13 cellular contexts compared by ENCODE assay signal in genomic region chr9:69885474-69885929, GRCh38.
DNase-seq lines count a peak whose midpoint lies in the region; ATAC-seq lines count a peak whose summit lies in the region.
"Had no signal": no experiment of that assay in that cellular context is flagged by ENCODE, and none has a peak within 500 bp of the region (broad histone marks: within the 10 kb centered on the region; RNA-seq: fewer than 3 reads in every experiment).

No MANE protein-coding gene starts in this region.

- peak; percentile 8 for DNase-seq in HPDE6-E6E7 (ENCODE audit: extremely low spot score)
- DNase-seq in SW 1271 (lab: John Stamatoyannopoulos, UW), result peak; percentile 32 to 92
- DNase-seq in iris pigment epithelial cell (ENCODE audit: low read depth), result peak; percentile 69
- DNase-seq in SIG-M5 (lab: John Stamatoyannopoulos, UW), result no peak
- no peak for DNase-seq in NCI-H187 (lab: John Stamatoyannopoulos, UW)
- DNase-seq: glutamatergic neuron, HCEC 1CT, NCI-H1694, T-helper 9 cell had no signal

- H3K27ac ChIP-seq in temporal lobe (ENCODE audit: low read depth, low read length), result peak overlapping the region; percentile 30

- no peak for ATAC-seq in activated CD4-positive, CD25-positive, alpha-beta regulatory T cell treated with anti-CD3 and anti-CD28 coated beads, Interleukin-2, amount 50 U/mL, for 24 hours
- no peak for ATAC-seq in HG02938 (IDR thresholded peaks at IDR 0.05; ENCODE audit: unreplicated experiment)
- ATAC-seq: K562 had no signal

Comparison
In these comparisons a context has a peak if more than half of its experiments do, and no peak if none do; other contexts are left out.
1. DNase-seq: peak in HPDE6-E6E7 (single experiment), SW 1271 (2 of 2) and iris pigment epithelial cell (single experiment); none in SIG-M5 (single experiment) and NCI-H187 (0 of 2).